ENCODE assay signal across 9 cellular contexts in the genomic region with DNA sequence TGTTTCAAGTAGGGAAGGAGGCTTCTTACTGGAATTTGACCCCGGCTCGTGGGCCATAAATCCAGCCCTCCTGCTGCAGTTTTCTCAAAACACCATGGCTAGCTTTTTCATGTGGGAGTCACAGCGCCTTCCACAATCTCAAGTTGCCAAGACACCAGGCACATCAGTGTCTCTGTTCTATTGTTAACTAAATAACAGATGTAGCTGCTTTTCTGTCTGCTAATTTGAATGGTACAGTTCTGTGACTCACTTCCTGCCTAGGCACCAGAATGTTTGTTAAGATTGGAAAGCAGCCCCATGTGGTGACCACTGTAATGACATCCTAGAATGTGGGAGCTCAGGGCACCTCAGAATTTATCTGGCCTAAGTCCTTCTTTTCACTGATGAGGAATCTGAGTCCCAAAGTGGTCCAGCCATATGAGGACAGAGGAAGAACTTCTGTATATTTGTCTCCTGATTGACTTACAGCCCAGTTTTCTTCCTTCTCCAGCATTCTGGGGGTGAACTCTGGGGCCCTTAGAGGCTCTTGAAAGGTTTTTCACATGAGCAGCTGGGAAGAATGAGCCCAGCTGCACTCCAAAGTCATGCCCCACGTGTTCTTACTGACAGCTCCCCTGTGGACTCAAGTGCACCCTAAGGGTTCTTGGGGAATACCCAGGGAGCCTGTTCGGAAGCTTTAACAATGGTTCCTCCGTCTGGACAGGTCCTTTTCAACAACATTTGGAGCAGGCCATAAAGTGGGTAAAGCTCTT. TPM values are rescaled to one million over a fixed set of nuclear protein-coding genes. Genes with fewer than 3 reads are reported as not detected.
DNase-seq lines count a peak whose midpoint lies in the region; ATAC-seq and TF ChIP-seq lines count a peak whose summit lies in the region.
"Had no signal": no experiment of that assay in that cellular context is flagged by ENCODE, and none has a peak within 500 bp of the region (broad histone marks: within the 10 kb centered on the region; RNA-seq: fewer than 3 reads in every experiment).

No MANE protein-coding gene starts in this region.

- peaks cover 15 to 33% of the 10 kb centered on the region in 2 donors for H3K36me3 Mint-ChIP-seq in naive B cell

- peak; percentile 10; the same call in 1 of the 2 replicates for TF ChIP-seq CTCF in BE2C (IDR thresholded peaks at IDR 0.05; ENCODE audit: low read depth, low read length)

- H3K27ac ChIP-seq in SJCRH30, result peak overlapping the region; percentile 76
- peak overlapping the region; percentile 1 for H3K27ac ChIP-seq in cingulate gyrus (ENCODE audit: low read depth, low read length)

- H3K4me3 ChIP-seq in BE2C (ENCODE audit: low read depth, low read length) (no peak overlapping the region), SJCRH30 (no peak overlapping the region)
- H3K4me3 ChIP-seq: Peyer's patch had no signal

- no peaks in the 10 kb centered on the region for H3K4me1 Mint-ChIP-seq in naive B cell

- H3K36me3 ChIP-seq in BE2C (no peaks in the 10 kb centered on the region; the same call in 1 of the 2 replicates), SJCRH30 (peaks cover 59% of the 10 kb centered on the region)

- DNase-seq in BE2C (peak; percentile 5), SJCRH30 (peak; percentile 39 to 64), naive B cell (no peak), UCSD-AML1 (lab: John Stamatoyannopoulos, UW; ENCODE audit: unreplicated experiment) (no peak), GOT3 (lab: John Stamatoyannopoulos, UW) (no peak)

- H3K27me3 ChIP-seq in BE2C (no peaks in the 10 kb centered on the region), SJCRH30 (no peaks in the 10 kb centered on the region)
- H3K27me3 ChIP-seq: Peyer's patch had no signal

- no peak overlapping the region for H3K4me3 Mint-ChIP-seq in naive B cell

- H3K27me3 Mint-ChIP-seq in naive B cell, result no peaks in the 10 kb centered on the region

- H3K27ac Mint-ChIP-seq in naive B cell, result peak overlapping the region in 2 of 6 donors; percentile 78 to 84

- ATAC-seq in GM18873 (IDR thresholded peaks at IDR 0.05; ENCODE audit: low FRiP score, unreplicated experiment) (peak; percentile 62), HG03135 (IDR thresholded peaks at IDR 0.05; ENCODE audit: unreplicated experiment) (peak; percentile 84), naive B cell (ENCODE audit: low read depth in 2 of 2) (peak; percentile 45 to 52)

- H3K9me3 ChIP-seq in BE2C, result no peaks in the 10 kb centered on the region
- no peaks in the 10 kb centered on the region for H3K9me3 ChIP-seq in SJCRH30 (replicated peaks)
- H3K9me3 ChIP-seq: Peyer's patch had no signal

- no peaks in the 10 kb centered on the region for H3K9me3 Mint-ChIP-seq in naive B cell

- H3K4me1 ChIP-seq in BE2C (peaks cover 4% of the 10 kb centered on the region), SJCRH30 (peaks cover 19% of the 10 kb centered on the region)

RNA-seq across cellular contexts. Expression of gene TRIM45, which starts 27.5 kb away (rescaled TPM):
- polyA plus RNA-seq in BE2C (2012; ENCODE audit: insufficient read depth, insufficient read length, low read depth), result 4.5 TPM
- 15.9 and 16.1 TPM in 2 replicates for total RNA-seq in SJCRH30 (2014; rRNA removed; shearing (Covaris generic))
- polyA plus RNA-seq in naive B cell (ENCODE audit: low read depth in 6 of 6), result under 1 TPM in 2 of 6 donors, not detected in 4; 0.17 to 0.31 TPM

RNA-seq across cellular contexts. Expression of gene TTF2, which starts 33.9 kb away (rescaled TPM):
- 0.91 TPM for polyA plus RNA-seq in BE2C (2012; ENCODE audit: insufficient read depth, insufficient read length, low read depth)
- total RNA-seq in SJCRH30 (2014; rRNA removed; shearing (Covaris generic)), result 58.4 and 61.3 TPM in 2 replicates
- 10 to 100 TPM in 3 of 6 donors, 1 to 10 TPM in 3; 2.9 to 14.3 (median 10.9) TPM for polyA plus RNA-seq in naive B cell (ENCODE audit: low read depth in 6 of 6)

Comparison
In these comparisons a context has a peak if more than half of its experiments do, and no peak if none do; other contexts are left out.
1. DNase-seq: peak in BE2C (single experiment) and SJCRH30 (2 of 2); none in naive B cell (single experiment), UCSD-AML1 (single experiment) and GOT3 (single experiment).
2. Peak in every context shown above with its lines, with median percentiles within 50 percentile points of each other: ATAC-seq.